ENCODE assay signal across 8 cellular contexts in genomic region chrX:39813631-39814246, GRCh38.
A peak's percentile ranks its signal among the peaks of the same experiment; 100 is the strongest.
DNase-seq lines count a peak whose midpoint lies in the region; ATAC-seq and TF ChIP-seq lines count a peak whose summit lies in the region.

No MANE protein-coding gene starts in this region.

- no peak overlapping the region for H3K27ac ChIP-seq in Peyer's patch

- H3K36me3 ChIP-seq in Peyer's patch: no peaks in the 10 kb centered on the region

- no peak for TF ChIP-seq POLR2A in Peyer's patch (IDR thresholded peaks at IDR 0.05)

- no peak for ATAC-seq in HG02981 (IDR thresholded peaks at IDR 0.05; ENCODE audit: unreplicated experiment)

- H3K9me3 ChIP-seq in Peyer's patch: no peaks in the 10 kb centered on the region

- no peak for TF ChIP-seq CTCF in Peyer's patch (IDR thresholded peaks at IDR 0.05)

- no peaks in the 10 kb centered on the region for H3K4me1 ChIP-seq in Peyer's patch

- peak; percentile 49 for DNase-seq in COLO668 (lab: John Stamatoyannopoulos, UW; ENCODE audit: unreplicated experiment)
- DNase-seq in Peyer's patch: peak in 2 of 3 donors; percentile 51 to 56
- DNase-seq in fibroblast of peridontal ligament (ENCODE audit: extremely low read depth): peak; percentile 69
- DNase-seq in pons (ENCODE audit: low spot score): peak; percentile 39
- DNase-seq in DMS114 treated with DMSO at 0.1 percent for 48 hours (lab: John Stamatoyannopoulos, UW; ENCODE audit: unreplicated experiment): no peak
- no peak for DNase-seq in GF-D8 (lab: John Stamatoyannopoulos, UW)
- DNase-seq in NCI-H748 treated with DMSO at 0.1 percent for 48 hours (lab: John Stamatoyannopoulos, UW): no peak

- H3K4me3 ChIP-seq in Peyer's patch: no peak overlapping the region

- no peaks in the 10 kb centered on the region for H3K27me3 ChIP-seq in Peyer's patch

Comparison
In these comparisons a context has a peak if more than half of its experiments do, and no peak if none do; other contexts are left out.
1. DNase-seq: peak in COLO668 (single experiment), Peyer's patch (2 of 3), fibroblast of peridontal ligament (single experiment) and pons (single experiment); none in DMS114 treated with DMSO at 0.1 percent for 48 hours (single experiment), GF-D8 (single experiment) and NCI-H748 treated with DMSO at 0.1 percent for 48 hours (single experiment).